In the genomic region with DNA sequence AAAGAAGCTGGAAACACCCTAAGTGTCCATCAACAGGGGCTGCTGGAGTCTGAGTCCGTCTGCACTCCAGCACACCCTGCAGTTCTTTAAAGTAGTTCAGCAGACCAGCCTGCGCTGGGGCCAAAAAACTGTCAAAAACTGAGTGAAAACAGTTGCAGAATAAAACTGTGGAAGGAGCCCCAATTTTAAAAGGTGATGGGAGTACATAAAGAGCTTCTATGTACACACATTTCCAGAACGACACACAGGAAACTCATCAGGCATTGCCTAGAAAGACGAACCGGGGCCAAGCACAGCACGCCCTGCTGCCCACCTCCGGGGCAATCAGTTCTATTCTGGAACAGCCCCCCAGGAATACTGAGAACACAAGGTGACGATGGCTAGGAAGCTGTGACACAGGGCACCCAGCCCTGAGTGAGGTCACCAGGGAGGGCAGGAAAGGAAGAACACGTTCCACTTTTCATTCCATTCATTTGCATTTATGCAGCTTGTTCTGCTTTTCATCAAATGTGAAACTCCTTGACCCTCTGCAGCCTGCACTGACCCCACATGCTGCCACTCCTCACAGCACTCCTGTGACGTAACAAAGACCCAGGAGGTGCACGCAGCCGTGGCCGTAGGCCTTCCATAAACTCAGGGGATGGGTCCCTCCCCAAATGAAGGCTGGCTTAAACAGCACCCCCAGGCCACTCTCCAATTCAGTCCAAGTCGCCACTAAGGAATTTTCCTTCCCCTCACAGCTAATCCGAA, we compare ENCODE assay signal across 13 cellular contexts. TPM values are rescaled to one million over a fixed set of nuclear protein-coding genes. Genes with fewer than 3 reads are reported as not detected.
DNase-seq lines count a peak whose midpoint lies in the region; ATAC-seq and TF ChIP-seq lines count a peak whose summit lies in the region.
"Had no signal": no experiment of that assay in that cellular context is flagged by ENCODE, and none has a peak within 500 bp of the region (broad histone marks: within the 10 kb centered on the region; RNA-seq: fewer than 3 reads in every experiment).

No MANE protein-coding gene starts in this region.

- H3K4me2 ChIP-seq in osteoblast (ENCODE audit: insufficient read depth, low read length) = no peak overlapping the region

- TF ChIP-seq CTCF in fibroblast of villous mesenchyme (IDR thresholded peaks at IDR 0.05; ENCODE audit: insufficient read depth, low read depth, low read length) (peak; percentile 26), osteoblast (IDR thresholded peaks at IDR 0.05; ENCODE audit: extremely low read depth, low read depth, low read length) (no peak)

- H3K4me3 ChIP-seq in fibroblast of villous mesenchyme (ENCODE audit: low read depth, low read length) = no peak overlapping the region
- no peak overlapping the region for H3K4me3 ChIP-seq in osteoblast (ENCODE audit: insufficient read depth, low read length)

- H3K27ac ChIP-seq in osteoblast (ENCODE audit: low read depth, low read length) = no peak overlapping the region

- ATAC-seq in GM21526 (IDR thresholded peaks at IDR 0.05; ENCODE audit: low FRiP score, unreplicated experiment) = no peak
- ATAC-seq: activated naive CD8-positive, alpha-beta T cell treated with anti-CD3 and anti-CD28 coated beads, Interleukin-2, amount 50 U/mL, for 24 hours; effector memory CD8-positive, alpha-beta T cell; naive thymus-derived CD8-positive, alpha-beta T cell had no signal

- no peaks in the 10 kb centered on the region for H3K9me3 ChIP-seq in osteoblast (ENCODE audit: low read depth, low read length)

- H2AFZ ChIP-seq in osteoblast (ENCODE audit: low read length) = no peak overlapping the region

- H3K4me1 ChIP-seq in osteoblast (ENCODE audit: insufficient read depth, low read length) = no peaks in the 10 kb centered on the region

- no peaks in the 10 kb centered on the region for H3K27me3 ChIP-seq in osteoblast (ENCODE audit: insufficient read depth, low read length)

- DNase-seq in EH (ENCODE audit: low read depth) (peak; percentile 23), M059J (ENCODE audit: low read depth) (peak; percentile 17), fibroblast of villous mesenchyme (ENCODE audit: low read depth) (peak; percentile 84), osteoblast (ENCODE audit: insufficient read length, low spot score, missing footprints) (peak; percentile 53), NCI-H1417 treated with DMSO at 0.1 percent for 48 hours (lab: John Stamatoyannopoulos, UW) (no peak), NCI-H1105 treated with DMSO at 0.1 percent for 48 hours (lab: John Stamatoyannopoulos, UW) (no peak), SW480 (ENCODE audit: low spot score) (no peak)
- DNase-seq: activated naive CD8-positive, alpha-beta T cell treated with anti-CD3 and anti-CD28 coated beads, Interleukin-2, amount 50 U/mL, for 24 hours; CD4-positive, CD25-positive, alpha-beta regulatory T cell; effector memory CD8-positive, alpha-beta T cell; naive thymus-derived CD8-positive, alpha-beta T cell; stimulated activated CD4-positive, alpha-beta T cell treated with anti-CD3 and anti-CD28 coated beads, Interleukin-2, amount 100 ng/mL, for 24 hours had no signal

- H3K36me3 ChIP-seq in osteoblast (ENCODE audit: insufficient read depth, low read length) = peaks cover 22% of the 10 kb centered on the region

- peaks cover under 1% of the 10 kb centered on the region for H3K79me2 ChIP-seq in osteoblast (ENCODE audit: insufficient read depth, low read length)

- H4K20me1 ChIP-seq in osteoblast (ENCODE audit: insufficient read depth, low read length) = peaks cover 2% of the 10 kb centered on the region

RNA-seq across cellular contexts. Expression of a gene that starts 29.0 kb away (rescaled TPM):
- total RNA-seq in M059J (2014; rRNA removed; shearing (Covaris generic)) = 41.0 and 61.5 TPM in 2 replicates
- total RNA-seq in fibroblast of villous mesenchyme = 43.6 and 67.6 TPM in 2 replicates
- 66.2 and 72.2 TPM in 2 replicates for total RNA-seq in osteoblast

RNA-seq across cellular contexts. Expression of a gene that starts 38.3 kb away (rescaled TPM):
- 34.7 and 48.0 TPM in 2 replicates for total RNA-seq in M059J (2014; rRNA removed; shearing (Covaris generic))
- total RNA-seq in fibroblast of villous mesenchyme (18.4 and 19.0 TPM in 2 replicates), osteoblast (21.4 and 21.5 TPM in 2 replicates)

RNA-seq across cellular contexts. Expression of a gene that starts 38.3 kb away (rescaled TPM):
- 47.0 and 61.2 TPM in 2 replicates for total RNA-seq in M059J (2014; rRNA removed; shearing (Covaris generic))
- total RNA-seq in fibroblast of villous mesenchyme (13.4 and 30.3 TPM in 2 replicates), osteoblast (18.5 and 21.8 TPM in 2 replicates)

Comparison
In these comparisons a context has a peak if more than half of its experiments do, and no peak if none do; other contexts are left out.
1. DNase-seq: peak in EH (single experiment), M059J (single experiment), fibroblast of villous mesenchyme (single experiment) and osteoblast (single experiment); none in NCI-H1417 treated with DMSO at 0.1 percent for 48 hours (single experiment), NCI-H1105 treated with DMSO at 0.1 percent for 48 hours (single experiment) and SW480 (single experiment).